In the genomic region with DNA sequence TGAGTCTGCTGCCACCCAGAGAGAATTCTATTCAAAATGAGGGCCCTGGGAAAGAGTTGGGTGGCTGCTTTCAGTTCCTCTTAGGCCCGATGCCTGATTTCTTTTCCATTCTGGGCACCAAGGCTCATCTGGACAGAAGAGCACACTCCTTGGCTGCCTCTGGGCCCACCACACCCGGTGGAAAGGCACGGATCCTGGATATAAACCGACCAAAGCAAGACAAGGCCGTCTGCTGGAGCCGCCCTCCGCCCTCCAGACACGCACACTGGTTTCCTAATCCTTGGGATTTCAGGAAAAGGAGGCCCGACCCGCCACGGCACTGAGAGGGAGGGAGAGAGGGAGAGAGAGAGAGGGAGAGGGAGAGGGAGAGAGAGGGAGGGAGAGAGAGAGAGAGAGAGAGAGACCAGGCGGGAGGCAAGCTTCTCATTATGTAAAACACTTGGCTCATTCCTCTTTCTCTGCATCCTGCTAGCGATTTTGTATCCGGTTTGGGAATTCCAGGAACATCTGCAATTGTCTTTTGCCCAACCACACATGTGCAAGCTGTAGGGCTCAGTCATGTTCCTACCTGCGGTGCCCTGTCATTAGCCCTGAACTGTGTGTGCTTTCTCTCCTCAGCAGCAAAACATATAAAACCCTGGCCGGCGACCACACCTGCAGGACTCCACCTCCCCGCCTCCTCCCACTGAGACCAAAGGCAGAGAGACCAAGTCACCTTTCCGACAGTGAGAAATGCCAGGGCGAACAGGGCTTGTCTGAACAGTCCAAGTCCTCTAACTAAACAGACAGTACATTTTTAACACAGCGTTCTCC, we compare ENCODE assay signal across 11 cellular contexts.
A peak's percentile ranks its signal among the peaks of the same experiment; 100 is the strongest.
DNase-seq lines count a peak whose midpoint lies in the region; FAIRE-seq and TF ChIP-seq lines count a peak whose summit lies in the region.
"Had no signal": no experiment of that assay in that cellular context is flagged by ENCODE, and none has a peak within 500 bp of the region (broad histone marks: within the 10 kb centered on the region; RNA-seq: fewer than 3 reads in every experiment).

No MANE protein-coding gene starts in this region.

- 45% methylated on average over 19 of the region's 21 CpGs; no CpG with 5 or more reads in 1 of the 2 experiments for WGBS in H1 (ENCODE audit: extremely low coverage in 1 of 2, insufficient coverage in 1 of 2, insufficient read length in 1 of 2, insufficient replicate concordance in 2 of 2, low coverage in 1 of 2, low lambda C conversion rate in 2 of 2, missing lambda C conversion rate in 1 of 2), 2 experiments
- WGBS in mesenchymal stem cell, result 59% methylated on average over 20 of the region's 21 CpGs

- no peak overlapping the region for H3K56ac ChIP-seq in H1 (replicated peaks; ENCODE audit: insufficient read length, low read depth, low read length)

- no peaks in the 10 kb centered on the region for H4K20me1 ChIP-seq in H1 (replicated peaks in 1 of 2; ENCODE audit: control insufficient read depth in 1 of 2, insufficient read depth in 2 of 2, low read length in 2 of 2)

- H3K9ac ChIP-seq in H1 (replicated peaks in 1 of 4; ENCODE audit: extremely low read depth in 1 of 4, low read depth in 3 of 4, low read length in 3 of 4), result no peak overlapping the region
- H3K9ac ChIP-seq in mesenchymal stem cell (ENCODE audit: low read length), result peak overlapping the region; percentile 79

- H3K79me1 ChIP-seq in H1 (ENCODE audit: low read depth, low read length) (no peaks in the 10 kb centered on the region), mesenchymal stem cell (replicated peaks; ENCODE audit: low read length, poor library complexity, severe bottlenecking) (peaks cover 8% of the 10 kb centered on the region)

- peak overlapping the region; percentile 82; the same call in 1 of the 2 replicates for H4K8ac ChIP-seq in H1 (ENCODE audit: extremely low read depth, insufficient read depth, low read length)
- H4K8ac ChIP-seq in mesenchymal stem cell (ENCODE audit: low read length), result peak overlapping the region; percentile 64

- H2BK5ac ChIP-seq in H1 (ENCODE audit: low read depth, low read length) (peak overlapping the region; percentile 54; the same call in 1 of the 2 replicates), mesenchymal stem cell (ENCODE audit: low read depth, low read length, poor library complexity, severe bottlenecking) (no peak overlapping the region)

- H2BK12ac ChIP-seq in H1 (ENCODE audit: low read depth, low read length), result peak overlapping the region; percentile 94
- H2BK12ac ChIP-seq in mesenchymal stem cell (ENCODE audit: low read length in 2 of 2), result peak overlapping the region in 1 of 2 experiments; percentile 48

- no peaks in the 10 kb centered on the region for H3K27me3 ChIP-seq in H1 (replicated peaks in 1 of 4; ENCODE audit: control insufficient read depth in 3 of 4, extremely low read depth in 1 of 4, insufficient read depth in 3 of 4, low read length in 3 of 4)
- no peaks in the 10 kb centered on the region for H3K27me3 ChIP-seq in mesenchymal stem cell (ENCODE audit: control insufficient read depth in 1 of 2, insufficient read depth in 1 of 2, low read length in 2 of 2)
- H3K27me3 ChIP-seq: adrenal gland had no signal

- DNase-seq in AG09319 (ENCODE audit: extremely low read depth, low read depth) (peak; percentile 79), NCI-H1694 (lab: John Stamatoyannopoulos, UW) (peak; percentile 26), H1 (ENCODE audit: low read depth in 1 of 2, low spot score in 2 of 2) (no peak), mesenchymal stem cell (peak; percentile 69), HUDEP-2 (lab: John Stamatoyannopoulos, UW; ENCODE audit: unreplicated experiment in 76 of 76) (no peak), inferior parietal cortex (ENCODE audit: extremely low spot score) (no peak), cerebellar nuclear complex (lab: John Stamatoyannopoulos, UW) (no peak)
- DNase-seq in stimulated activated CD4-positive, alpha-beta T cell treated with anti-CD3 and anti-CD28 coated beads, Interleukin-2, amount 100 ng/mL, for 24 hours, result no peak
- DNase-seq: CD8-positive, alpha-beta memory T cell; stimulated activated CD4-positive, alpha-beta T cell treated with anti-CD3 and anti-CD28 coated beads, Interleukin-1b, Interleukin-23, amount 100 ng/mL, for 48 hours had no signal

- TF ChIP-seq RAD21 in H1 (IDR thresholded peaks at IDR 0.05 in 1 of 2, conservative IDR thresholded peaks at IDR 0.05 in 1 of 2; ENCODE audit: low read depth in 2 of 2, low read length in 2 of 2), result no peak

- H3K23me2 ChIP-seq in H1 (ENCODE audit: low read depth, low read length), result no peaks in the 10 kb centered on the region

- H3K14ac ChIP-seq in H1 (ENCODE audit: insufficient read length) (no peak overlapping the region), mesenchymal stem cell (ENCODE audit: low read length in 2 of 2) (peak overlapping the region in 1 of 2 experiments; percentile 6)

- H3K9me3 ChIP-seq in H1 (ENCODE audit: insufficient read depth in 2 of 2, low read depth in 1 of 2, low read length in 1 of 2) (peaks cover 0 to under 1% of the 10 kb centered on the region in 2 experiments; a peak in 1 of 4 replicates), mesenchymal stem cell (ENCODE audit: control insufficient read depth, low read length) (no peaks in the 10 kb centered on the region)
- H3K9me3 ChIP-seq: adrenal gland had no signal

- H3K4me3 ChIP-seq in H1 (ENCODE audit: extremely low read depth in 1 of 4, insufficient read depth in 2 of 4, low read depth in 3 of 4, low read length in 4 of 4) (peak overlapping the region in 1 of 4 experiments; percentile 29; a peak in 2 of 8 replicates), mesenchymal stem cell (ENCODE audit: insufficient read depth in 1 of 2, low read depth in 1 of 2, low read length in 2 of 2) (no peak overlapping the region)
- H3K4me3 ChIP-seq: adrenal gland had no signal

- peak overlapping the region; percentile 19 to 40 for H3K4me2 ChIP-seq in H1 (ENCODE audit: insufficient read depth in 1 of 2, low read depth in 2 of 2, low read length in 2 of 2)
- no peak overlapping the region for H3K4me2 ChIP-seq in mesenchymal stem cell (ENCODE audit: low read length, poor library complexity, severe bottlenecking)

- H2AFZ ChIP-seq in H1 (ENCODE audit: low read length) (peak overlapping the region; percentile 57), mesenchymal stem cell (ENCODE audit: low read depth, low read length) (no peak overlapping the region)

- POLR2A ChIA-PET in H1 (lab: Charles Lee; ENCODE audit: partially characterized antibody), result interaction anchor here (0.8 kb wide), 1 partner anchor 180 kb away, joined by 3 read pairs; no protein-coding TSS in a partner anchor

- H2BK20ac ChIP-seq in H1 (ENCODE audit: low read length), result peak overlapping the region; percentile 64; the same call in 1 of the 2 replicates

- H4K5ac ChIP-seq in H1 (ENCODE audit: insufficient read length, low read depth, low read length), result no peak overlapping the region

- no peak for TF ChIP-seq EP300 in H1 (IDR thresholded peaks at IDR 0.05; ENCODE audit: borderline replicate concordance in 1 of 2, low read depth in 2 of 2, low read length in 2 of 2)

- H3K27ac ChIP-seq in H1 (ENCODE audit: low read depth, low read length), result no peak overlapping the region
- peak overlapping the region; percentile 19 for H3K27ac ChIP-seq in mesenchymal stem cell (ENCODE audit: low read length, poor library complexity, severe bottlenecking)
- H3K27ac ChIP-seq: adrenal gland had no signal

- H4K91ac ChIP-seq in H1 (replicated peaks; ENCODE audit: insufficient read length, low read length), result peak overlapping the region; percentile 68
- H4K91ac ChIP-seq in mesenchymal stem cell (ENCODE audit: low read length), result peak overlapping the region; percentile 9

- peak overlapping the region; percentile 79 for H3K18ac ChIP-seq in H1 (ENCODE audit: extremely low read depth, low read length)
- H3K18ac ChIP-seq in mesenchymal stem cell (ENCODE audit: low read depth in 1 of 2, low read length in 2 of 2), result peak overlapping the region in 1 of 2 experiments; percentile 46

- H3K4ac ChIP-seq in H1 (replicated peaks; ENCODE audit: insufficient read length, low read depth, low read length) (no peak overlapping the region), mesenchymal stem cell (ENCODE audit: low read depth in 1 of 2, low read length in 2 of 2) (peak overlapping the region in 1 of 2 experiments; percentile 49)

- H3K23ac ChIP-seq in H1 (ENCODE audit: insufficient read length) (no peak overlapping the region), mesenchymal stem cell (ENCODE audit: low read length in 2 of 2) (no peak overlapping the region)

- TF ChIP-seq CTCF in AG09319 (IDR thresholded peaks at IDR 0.05; ENCODE audit: low read depth, low read length) (no peak), H1 (IDR thresholded peaks at IDR 0.05; ENCODE audit: control extremely low read depth in 1 of 3, insufficient read depth in 1 of 3, low read depth in 1 of 3, low read length in 3 of 3) (no peak)

- H2AK5ac ChIP-seq in H1 (ENCODE audit: low read depth, low read length), result no peak overlapping the region
- peak overlapping the region; percentile 45 for H2AK5ac ChIP-seq in mesenchymal stem cell (ENCODE audit: low read length, severe bottlenecking)

- H3K36me3 ChIP-seq in H1 (ENCODE audit: control insufficient read depth in 2 of 4, insufficient read depth in 4 of 4, low read length in 3 of 4) (no peaks in the 10 kb centered on the region), mesenchymal stem cell (ENCODE audit: control insufficient read depth in 1 of 2, insufficient read depth in 2 of 2, low read depth in 1 of 2, low read length in 2 of 2) (peaks cover 0 to 3% of the 10 kb centered on the region in 2 experiments)
- H3K36me3 ChIP-seq: adrenal gland had no signal

- TF ChIP-seq POLR2A in H1 (IDR thresholded peaks at IDR 0.05; ENCODE audit: control extremely low read depth in 1 of 2, low read depth in 2 of 2, low read length in 2 of 2), result no peak

- H3K79me2 ChIP-seq in H1 (ENCODE audit: control insufficient read depth in 1 of 2, insufficient read depth in 2 of 2, low read length in 2 of 2), result no peaks in the 10 kb centered on the region

- peak overlapping the region; percentile 8 for H2BK120ac ChIP-seq in H1 (replicated peaks; ENCODE audit: low read depth, low read length)
- peak overlapping the region; percentile 37 for H2BK120ac ChIP-seq in mesenchymal stem cell (ENCODE audit: low read depth, low read length)

- no peak for FAIRE-seq in H1 (lab: Jason Lieb, UNC)

- CTCF ChIA-PET in H1 (lab: Charles Lee; ENCODE audit: partially characterized antibody), result interaction anchor here (1.5 kb wide), 1 partner anchor 30 kb away, joined by 4 read pairs; no protein-coding TSS in a partner anchor

- H3K4me1 ChIP-seq in H1 (replicated peaks in 1 of 4; ENCODE audit: control insufficient read depth in 3 of 4, insufficient read depth in 4 of 4, low read length in 3 of 4), result peaks cover 0 to 21% (median 10%) of the 10 kb centered on the region in 4 experiments; a peak in 6 of 7 replicates
- H3K4me1 ChIP-seq in mesenchymal stem cell (ENCODE audit: control insufficient read depth, insufficient read depth, low read depth, low read length), result peaks cover 35% of the 10 kb centered on the region
- H3K4me1 ChIP-seq: adrenal gland had no signal

- H2BK15ac ChIP-seq in H1 (ENCODE audit: low read length), result 0 out of 2 replicates have a peak overlapping the region, but pooled peaks have one; percentile 1
- no peak overlapping the region for H2BK15ac ChIP-seq in mesenchymal stem cell (ENCODE audit: low read depth, poor library complexity, severe bottlenecking)

Comparison
In these comparisons a context has a peak if more than half of its experiments do, and no peak if none do; other contexts are left out.
1. DNase-seq: peak in AG09319 (single experiment), NCI-H1694 (single experiment) and mesenchymal stem cell (single experiment); none in H1 (0 of 2), HUDEP-2 (0 of 76), inferior parietal cortex (single experiment), stimulated activated CD4-positive, alpha-beta T cell treated with anti-CD3 and anti-CD28 coated beads, Interleukin-2, amount 100 ng/mL, for 24 hours (0 of 2) and cerebellar nuclear complex (0 of 2).